8 cellular contexts compared by ENCODE assay signal in genomic region chr15:39426552-39427532, GRCh38.
DNase-seq lines count a peak whose midpoint lies in the region; ATAC-seq and TF ChIP-seq lines count a peak whose summit lies in the region.

No MANE protein-coding gene starts in this region.

- no peaks in the 10 kb centered on the region for H3K36me3 Mint-ChIP-seq in chondrocyte (ENCODE audit: low read depth)
- H3K36me3 Mint-ChIP-seq in HFFc6 (ENCODE audit: low read depth) = no peaks in the 10 kb centered on the region

- H3K4me3 Mint-ChIP-seq in chondrocyte (ENCODE audit: unreplicated experiment) (no peak overlapping the region), HFFc6 (no peak overlapping the region)

- H3K27ac Mint-ChIP-seq in chondrocyte (ENCODE audit: unreplicated experiment) (no peak overlapping the region), HFFc6 (no peak overlapping the region)

- TF ChIP-seq CTCF in chondrocyte (IDR thresholded peaks at IDR 0.05) = no peak
- TF ChIP-seq CTCF in HFFc6 (IDR thresholded peaks at IDR 0.05) = no peak

- peaks cover 21% of the 10 kb centered on the region for H3K4me1 Mint-ChIP-seq in chondrocyte (ENCODE audit: low read depth)
- peaks cover 35% of the 10 kb centered on the region for H3K4me1 Mint-ChIP-seq in HFFc6 (ENCODE audit: low read depth)

- intact Hi-C loops in cardiac septum (cut with DNase I) = no loop called here

- peak; percentile 68 for DNase-seq in NCI-H748 (lab: John Stamatoyannopoulos, UW; ENCODE audit: unreplicated experiment)
- peak; percentile 49 for DNase-seq in activated T-cell treated with anti-CD3 and anti-CD28 coated beads for 1 hour (ENCODE audit: low read depth)
- peak; percentile 82 for DNase-seq in cardiac septum (ENCODE audit: low spot score)
- DNase-seq in stimulated activated CD4-positive, alpha-beta T cell treated with anti-CD3 and anti-CD28 coated beads, Interleukin-2, amount 100 ng/mL, for 4 hours (ENCODE audit: low read depth) = peak; percentile 57
- DNase-seq in chondrocyte (ENCODE audit: low spot score) = no peak
- no peak for DNase-seq in HFFc6

- H3K27me3 Mint-ChIP-seq in chondrocyte (ENCODE audit: low read depth) (no peaks in the 10 kb centered on the region), HFFc6 (ENCODE audit: insufficient read depth) (0 out of 2 replicates have a peak, but pooled peaks cover 1% of the 10 kb centered on the region)

- peak; percentile 88 for ATAC-seq in GM18508 (IDR thresholded peaks at IDR 0.05; ENCODE audit: insufficient read depth, unreplicated experiment)
- ATAC-seq in HG02798 (IDR thresholded peaks at IDR 0.05; ENCODE audit: poor library complexity, unreplicated experiment) = peak; percentile 88

- H3K9me3 Mint-ChIP-seq in chondrocyte (ENCODE audit: low read depth) (no peaks in the 10 kb centered on the region), HFFc6 (no peaks in the 10 kb centered on the region)

Comparison
In these comparisons a context has a peak if more than half of its experiments do, and no peak if none do; other contexts are left out.
1. DNase-seq: peak in NCI-H748 (single experiment), activated T-cell treated with anti-CD3 and anti-CD28 coated beads for 1 hour (single experiment), cardiac septum (single experiment) and stimulated activated CD4-positive, alpha-beta T cell treated with anti-CD3 and anti-CD28 coated beads, Interleukin-2, amount 100 ng/mL, for 4 hours (single experiment); none in chondrocyte (single experiment) and HFFc6 (single experiment).